Comparison of ENCODE assay signal across 15 cellular contexts in the genomic region with DNA sequence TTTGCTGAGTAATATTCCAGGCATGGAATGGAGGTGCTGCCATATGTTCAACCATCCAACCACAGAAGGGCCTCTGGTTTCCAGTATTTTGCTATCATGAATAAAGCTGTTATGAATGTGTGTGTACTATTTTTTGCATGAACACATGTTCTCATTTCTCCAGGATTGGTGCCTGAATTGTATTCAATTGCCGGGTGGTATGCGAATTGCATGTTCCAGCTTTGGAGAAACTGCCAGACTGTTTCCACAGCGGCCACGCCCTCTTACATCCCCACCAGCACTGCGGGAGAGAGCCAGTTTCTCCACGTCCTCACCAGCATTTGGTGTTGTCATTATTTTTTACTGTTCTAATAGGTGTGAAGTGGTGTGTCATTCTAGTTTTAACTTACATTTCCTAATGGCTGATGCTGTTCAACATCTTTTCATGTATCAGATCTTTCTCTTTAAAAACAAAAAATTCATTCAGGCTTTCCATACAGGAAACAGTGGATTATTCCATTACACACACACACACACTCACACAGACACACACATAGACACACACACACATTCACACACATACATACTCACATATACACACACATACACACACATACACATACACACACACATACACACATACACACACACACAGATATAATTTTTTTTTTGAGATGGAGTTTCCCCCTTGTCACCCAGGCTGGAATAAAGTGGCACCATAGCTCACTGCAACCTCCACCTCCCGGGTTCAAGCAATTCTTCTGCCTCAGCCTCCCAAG.
DNase-seq lines count a peak whose midpoint lies in the region; ATAC-seq and TF ChIP-seq lines count a peak whose summit lies in the region.
"Had no signal": no experiment of that assay in that cellular context is flagged by ENCODE, and none has a peak within 500 bp of the region (broad histone marks: within the 10 kb centered on the region; RNA-seq: fewer than 3 reads in every experiment).

No MANE protein-coding gene starts in this region.

- TF ChIP-seq CTCF in epithelial cell of esophagus (IDR thresholded peaks at IDR 0.05; ENCODE audit: insufficient read depth, low read depth, low read length, missing control alignments): no peak

- no peaks in the 10 kb centered on the region for H3K79me1 ChIP-seq in trophoblast cell (ENCODE audit: low read length)

- no peaks in the 10 kb centered on the region for H3K4me1 ChIP-seq in trophoblast cell (ENCODE audit: control insufficient read depth in 1 of 2, insufficient read depth in 2 of 2, low read length in 2 of 2)

- no peak overlapping the region for H3K27ac ChIP-seq in trophoblast cell (ENCODE audit: low read depth, low read length)
- H3K27ac ChIP-seq: cardiac muscle cell, thoracic aorta had no signal

- no peak overlapping the region for H3K23ac ChIP-seq in trophoblast cell (ENCODE audit: low read length)

- peak; percentile 83 for DNase-seq in EH (ENCODE audit: low read depth)
- peak; percentile 44 for DNase-seq in MG63
- peak; percentile 10 for DNase-seq in epithelial cell of esophagus (ENCODE audit: low read depth)
- peak; percentile 92 to 95 for DNase-seq in trophoblast cell
- no peak for DNase-seq in HUDEP-2 (lab: John Stamatoyannopoulos, UW; ENCODE audit: unreplicated experiment in 76 of 76)
- DNase-seq: activated gamma-delta T cell; effector memory CD8-positive, alpha-beta T cell; NCI-H1436; NCI-H510A treated with DMSO at 0.1 percent for 48 hours; PC-3; stimulated activated CD4-positive, alpha-beta T cell treated with anti-CD3 and anti-CD28 coated beads, Interleukin-15, amount 100 ng/mL, for 24 hours had no signal

- H4K8ac ChIP-seq in trophoblast cell (ENCODE audit: low read depth, low read length): no peak overlapping the region

- no peak overlapping the region for H3K4me2 ChIP-seq in trophoblast cell (ENCODE audit: low read length)

- H3K79me2 ChIP-seq in trophoblast cell (ENCODE audit: control insufficient read depth, insufficient read depth, low read length, poor library complexity): no peaks in the 10 kb centered on the region

- WGBS in trophoblast cell (ENCODE audit: extremely low coverage, insufficient coverage, insufficient read length): no CpG with 5 or more reads among the region's 7 CpGs

- H2BK120ac ChIP-seq in trophoblast cell (ENCODE audit: insufficient read depth, low read length, poor library complexity): no peak overlapping the region

- H2BK5ac ChIP-seq in trophoblast cell (ENCODE audit: low read depth, low read length, poor library complexity): no peak overlapping the region

- no peak overlapping the region for H2BK12ac ChIP-seq in trophoblast cell (ENCODE audit: low read length)

- H2AFZ ChIP-seq in trophoblast cell (ENCODE audit: insufficient read depth, low read length, poor library complexity): no peak overlapping the region

- no peak overlapping the region for H4K12ac ChIP-seq in trophoblast cell (ENCODE audit: low read depth, low read length)

- no peak for ATAC-seq in HG03095 (IDR thresholded peaks at IDR 0.05; ENCODE audit: unreplicated experiment)
- no peak for ATAC-seq in GM19023 (IDR thresholded peaks at IDR 0.05; ENCODE audit: unreplicated experiment)
- ATAC-seq: effector memory CD8-positive, alpha-beta T cell; PC-3 had no signal

- H3K18ac ChIP-seq in trophoblast cell (ENCODE audit: low read length): no peak overlapping the region

- H2AK5ac ChIP-seq in trophoblast cell (ENCODE audit: low read length): no peak overlapping the region

- H4K91ac ChIP-seq in trophoblast cell (ENCODE audit: low read depth, low read length): no peak overlapping the region

- H3K4me3 ChIP-seq in MG63: no peak overlapping the region
- H3K4me3 ChIP-seq in epithelial cell of esophagus (ENCODE audit: low read length): no peak overlapping the region
- H3K4me3 ChIP-seq in trophoblast cell (ENCODE audit: low read depth, low read length): no peak overlapping the region
- H3K4me3 ChIP-seq: cardiac muscle cell, thoracic aorta had no signal

- no peak overlapping the region for H3K14ac ChIP-seq in trophoblast cell (ENCODE audit: low read length)

- H3K4ac ChIP-seq in trophoblast cell (ENCODE audit: low read depth, low read length): no peak overlapping the region

- no peaks in the 10 kb centered on the region for H3K9me3 ChIP-seq in MG63
- peaks cover 3% of the 10 kb centered on the region for H3K9me3 ChIP-seq in trophoblast cell (ENCODE audit: insufficient read depth, low read depth, low read length)
- H3K9me3 ChIP-seq: thoracic aorta had no signal

- H3K27me3 ChIP-seq in MG63: no peaks in the 10 kb centered on the region
- H3K27me3 ChIP-seq in trophoblast cell (ENCODE audit: insufficient read depth, low read length): no peaks in the 10 kb centered on the region
- H3K27me3 ChIP-seq: cardiac muscle cell had no signal

- no peak overlapping the region for H3K9ac ChIP-seq in trophoblast cell (ENCODE audit: low read length)

- H3K36me3 ChIP-seq in MG63: no peaks in the 10 kb centered on the region
- H3K36me3 ChIP-seq in trophoblast cell (ENCODE audit: control insufficient read depth in 1 of 2, insufficient read depth in 2 of 2, low read length in 2 of 2): no peaks in the 10 kb centered on the region
- H3K36me3 ChIP-seq: cardiac muscle cell, thoracic aorta had no signal

Comparison
In these comparisons a context has a peak if more than half of its experiments do, and no peak if none do; other contexts are left out.
1. DNase-seq: peak in EH (single experiment), MG63 (single experiment), epithelial cell of esophagus (single experiment) and trophoblast cell (2 of 2); none in HUDEP-2 (0 of 76).